In genomic region chr4:158796370-158797140, GRCh38 we compare ENCODE assay signal across 16 cellular contexts. TPM values are rescaled to one million over a fixed set of nuclear protein-coding genes. Genes with fewer than 3 reads are reported as not detected.
A peak's percentile ranks its signal among the peaks of the same experiment; 100 is the strongest.
DNase-seq lines count a peak whose midpoint lies in the region; ATAC-seq, FAIRE-seq and TF ChIP-seq lines count a peak whose summit lies in the region.
"Had no signal": no experiment of that assay in that cellular context is flagged by ENCODE, and none has a peak within 500 bp of the region (broad histone marks: within the 10 kb centered on the region; RNA-seq: fewer than 3 reads in every experiment).

No MANE protein-coding gene starts in this region.

- H3K4me1 ChIP-seq in GM23248 (ENCODE audit: insufficient read depth): peaks cover 17% of the 10 kb centered on the region
- H3K4me1 ChIP-seq in K562 (replicated peaks in 1 of 2; ENCODE audit: control insufficient read depth in 2 of 2, insufficient read depth in 2 of 2, low read length in 2 of 2): peaks cover 3 to 12% of the 10 kb centered on the region in 2 experiments; a peak in 3 of 5 replicates
- H3K4me1 ChIP-seq in right lobe of liver: peaks cover 2 to 70% (median 28%) of the 10 kb centered on the region in 4 donors
- H3K4me1 ChIP-seq: neural progenitor cell had no signal

- H2AFZ ChIP-seq in GM23248 (no peak overlapping the region), K562 (ENCODE audit: low read depth, low read length) (no peak overlapping the region)
- H2AFZ ChIP-seq: neural progenitor cell had no signal

- CTCF ChIA-PET in K562 (lab: Yijun Ruan, JAX; ENCODE audit: low intra/inter-chr PET ratio): no interaction called here

- no peaks in the 10 kb centered on the region for H3K36me3 ChIP-seq in GM23248 (ENCODE audit: low read depth)
- no peaks in the 10 kb centered on the region for H3K36me3 ChIP-seq in K562 (ENCODE audit: control insufficient read depth, insufficient read depth, low read length)
- H3K36me3 ChIP-seq in right lobe of liver: no peaks in the 10 kb centered on the region
- H3K36me3 ChIP-seq: neural progenitor cell, spleen had no signal

- no peak for TF ChIP-seq RAD21 in K562 (CRISPR knock-in tag; conservative IDR thresholded peaks at IDR 0.05 in 1 of 2, IDR thresholded peaks at IDR 0.05 in 1 of 2)

- H4K20me1 ChIP-seq in GM23248 (ENCODE audit: insufficient read depth) (no peaks in the 10 kb centered on the region), K562 (replicated peaks; ENCODE audit: control insufficient read depth, insufficient read depth, low read length) (no peaks in the 10 kb centered on the region; the same call in 1 of the 2 replicates)

- H3K4me2 ChIP-seq in GM23248 (ENCODE audit: unreplicated experiment) (peak overlapping the region; percentile 67), K562 (ENCODE audit: insufficient read depth, low read length) (no peak overlapping the region)
- H3K4me2 ChIP-seq: neural progenitor cell had no signal

- peak overlapping the region; percentile 75 for H3K27ac ChIP-seq in GM23248
- no peak overlapping the region for H3K27ac ChIP-seq in K562 (ENCODE audit: extremely low read depth, low read depth, low read length)
- H3K27ac ChIP-seq in right lobe of liver: peak overlapping the region; percentile 70 to 75 (median 72)
- H3K27ac ChIP-seq: neural progenitor cell had no signal

- no peaks in the 10 kb centered on the region for H3K9me1 ChIP-seq in K562 (ENCODE audit: control insufficient read depth, insufficient read depth, low read length)

- FAIRE-seq in K562 (lab: Jason Lieb, UNC): no peak

- H3K79me2 ChIP-seq in GM23248 (ENCODE audit: insufficient read depth): peaks cover 91% of the 10 kb centered on the region
- H3K79me2 ChIP-seq in K562 (ENCODE audit: control insufficient read depth, insufficient read depth, low read length): peaks cover 6% of the 10 kb centered on the region; the same call in 1 of the 3 replicates

- H3K4me3 ChIP-seq in GM23248: peak overlapping the region; percentile 17; the same call in 1 of the 2 replicates
- H3K4me3 ChIP-seq in K562: no peak overlapping the region
- H3K4me3 ChIP-seq in right lobe of liver: no peak overlapping the region
- H3K4me3 ChIP-seq: lung, neural progenitor cell, spleen had no signal

- POLR2A ChIA-PET in K562 (lab: Yijun Ruan, JAX): interaction anchor here (1.0 kb wide), 1 partner anchor 9 kb away, joined by 3 read pairs; no protein-coding TSS in a partner anchor

- TF ChIP-seq CTCF in K562 (IDR thresholded peaks at IDR 0.05 in 2 of 3, conservative IDR thresholded peaks at IDR 0.05 in 1 of 3; ENCODE audit: insufficient read depth in 2 of 3, low read depth in 1 of 3, low read length in 3 of 3) (no peak), right lobe of liver (IDR thresholded peaks at IDR 0.05) (no peak)

- intact Hi-C loops in K562 (cut with micrococcal nuclease): no loop called here
- intact Hi-C loops in right lobe of liver (cut with DNase I): no loop called here

- TF ChIP-seq POLR2A in K562 (conservative IDR thresholded peaks at IDR 0.05) (no peak), right lobe of liver (IDR thresholded peaks at IDR 0.05) (no peak)

- BruUV-seq in K562 (replicated peaks; lab: Mats Ljungman, UMichigan): no TSS peak

- 36 to 38% methylated on average over 7 of the region's 7 CpGs for WGBS in GM23248 (ENCODE audit: low coverage in 1 of 2, low lambda C conversion rate in 2 of 2, missing lambda C conversion rate in 2 of 2), 2 experiments
- WGBS in K562 (ENCODE audit: insufficient coverage, low coverage, missing lambda C conversion rate): 64% methylated on average over 7 of the region's 7 CpGs
- 31% methylated on average over 7 of the region's 7 CpGs for WGBS in right lobe of liver (ENCODE audit: insufficient coverage, low coverage, low lambda C conversion rate, missing lambda C conversion rate)

- no peaks in the 10 kb centered on the region for H3K9me2 ChIP-seq in GM23248 (ENCODE audit: insufficient read depth)

- in situ Hi-C loops in GM23248 (cut with MboI) (no loop called here), K562 (cut with MboI) (no loop called here), KBM-7 (cut with MboI; ENCODE audit: low pct_unique_long_range_greater_than_20kb, low sequenced_read_pairs) (no loop called here)

- peak overlapping the region; percentile 44 for H3K9ac ChIP-seq in GM23248
- no peak overlapping the region for H3K9ac ChIP-seq in K562 (ENCODE audit: insufficient read depth in 1 of 2, low read depth in 2 of 2, low read length in 2 of 2)
- H3K9ac ChIP-seq: neural progenitor cell had no signal

- peaks cover 9% of the 10 kb centered on the region for H3F3A ChIP-seq in GM23248 (ENCODE audit: insufficient read depth)

- no peaks in the 10 kb centered on the region for H3K27me3 ChIP-seq in GM23248 (replicated peaks; ENCODE audit: insufficient read depth)
- H3K27me3 ChIP-seq in K562 (ENCODE audit: control insufficient read depth in 2 of 2, insufficient read depth in 2 of 2, low read length in 2 of 2): no peaks in the 10 kb centered on the region
- no peaks in the 10 kb centered on the region for H3K27me3 ChIP-seq in right lobe of liver
- H3K27me3 ChIP-seq: neural progenitor cell had no signal

- H3K9me3 ChIP-seq in GM23248 (ENCODE audit: low read depth) (no peaks in the 10 kb centered on the region), K562 (replicated peaks; ENCODE audit: control insufficient read depth, insufficient read depth, low read depth, low read length) (no peaks in the 10 kb centered on the region), right lobe of liver (no peaks in the 10 kb centered on the region)
- H3K9me3 ChIP-seq: spleen had no signal

- DNase-seq in 8988T (peak; percentile 21), GM23248 (peak; percentile 85), K562 (ENCODE audit: extremely low read depth in 1 of 4, low spot score in 3 of 4) (no peak), right lobe of liver (peak in 1 of 3 donors; percentile 52), superior temporal gyrus (ENCODE audit: extremely low spot score) (no peak), KBM-7 (no peak)
- no peak for DNase-seq in stimulated activated CD4-positive, alpha-beta T cell treated with anti-CD3 and anti-CD28 coated beads, Interleukin-4, amount 100 ng/mL, for 1 hour
- DNase-seq: activated CD8-positive, alpha-beta memory T cell treated with anti-CD3 and anti-CD28 coated beads, Interleukin-2, amount 50 U/mL, for 48 hours; activated naive CD4-positive, alpha-beta T cell treated with anti-CD3 and anti-CD28 coated beads, Interleukin-2, amount 50 U/mL, for 16 hours; cerebellar nuclear complex; hippocampal formation; NCI-H1092 treated with DMSO at 0.1 percent for 48 hours; spleen had no signal

- ATAC-seq in K562 (no peak), right lobe of liver (peak; percentile 55 to 82 (median 66)), HG03095 (IDR thresholded peaks at IDR 0.05; ENCODE audit: unreplicated experiment) (no peak)

- no peak for TF ChIP-seq EP300 in K562 (IDR thresholded peaks at IDR 0.05; ENCODE audit: low read length)

TF ChIP-seq in K562, 482 proteins besides CTCF, POLR2A, EP300 and RAD21:
- no peak for TF ChIP-seq ZNF408 (CRISPR knock-in tag; IDR thresholded peaks at IDR 0.05; ENCODE audit: low read depth)
- TF ChIP-seq NR2C2 (CRISPR knock-in tag; IDR thresholded peaks at IDR 0.05): no peak
- TF ChIP-seq NR2C2 (tag; IDR thresholded peaks at IDR 0.05): no peak
- TF ChIP-seq HDAC8 (tag; IDR thresholded peaks at IDR 0.05): no peak
- TF ChIP-seq FOSL1 (tag; conservative IDR thresholded peaks at IDR 0.05): 0 out of 2 replicates have a peak, but pooled peaks have one; percentile 15

RNA-seq across cellular contexts. Expression of gene FNIP2, which starts 27.7 kb away (rescaled TPM):
- total RNA-seq in GM23248 (2014; rRNA removed; shearing (Covaris generic)): 14.4 and 22.4 TPM in 2 replicates
- polyA plus RNA-seq in GM23248 (2016; fragmentation: Nextera tagmentation; extraction: Ambion mirVana) (1.8 TPM in 2 replicates), K562 (2011; rRNA removed) (5.5 and 8.3 TPM in 2 replicates), K562 (2014; fragmentation: Illumina TruSeq; extraction: Trizol) (7.9 and 8.7 TPM in 2 replicates), K562 (2014; fragmentation: Nextera tagmentation; extraction: Ambion mirVana) (1 to 10 TPM; 1.7 to 2.8 TPM), K562 (2014; rRNA removed) (4.9 and 6.3 TPM in 2 replicates)
- 19.6 and 35.6 TPM in 2 replicates for total RNA-seq in K562 (2011; cell fraction: chromatin; rRNA removed; ENCODE audit: low replicate concordance)
- 6.0 and 7.4 TPM in 2 replicates for total RNA-seq in K562 (2011; cell fraction: nucleolus; rRNA removed)
- total RNA-seq in K562 (2011; cell fraction: nucleoplasm; rRNA removed): 18.3 and 23.7 TPM in 2 replicates
- total RNA-seq in K562 (2014; rRNA removed) (6.3 and 7.3 TPM in 2 replicates), K562 (2014; rRNA removed; fragmentation: Illumina TruSeq; extraction: Trizol) (11.7 and 12.4 TPM in 2 replicates), K562 (2015; rRNA removed; fragmentation: Illumina TruSeq; extraction: Trizol) (14.5 and 15.5 TPM in 2 replicates), K562 (2021) (9.7 and 11.6 TPM in 2 replicates), right lobe of liver (10 to 100 TPM; 34.2 to 67.4 (median 37.8) TPM)
- 2.4 and 3.9 TPM in 2 replicates for polyA plus RNA-seq in K562 (2011; cell fraction: cytosol; rRNA removed)
- 4.0 and 5.3 TPM in 2 replicates for polyA plus RNA-seq in K562 (2011; cell fraction: nucleus; rRNA removed)
- polyA plus RNA-seq in K562 (2012): 6.9 and 9.7 TPM in 2 replicates
- 19.4 and 22.2 TPM in 2 replicates for polyA minus RNA-seq in K562 (2011; rRNA and poly(A)+ RNA removed)
- 6.7 and 9.5 TPM in 2 replicates for polyA minus RNA-seq in K562 (2011; cell fraction: cytosol; rRNA and poly(A)+ RNA removed)
- 7.5 and 9.8 TPM in 2 replicates for polyA minus RNA-seq in K562 (2011; cell fraction: nucleus; rRNA and poly(A)+ RNA removed)

Comparison
In these comparisons a context has a peak if more than half of its experiments do, and no peak if none do; other contexts are left out.
1. DNase-seq: peak in 8988T (single experiment) and GM23248 (single experiment); none in K562 (0 of 4), stimulated activated CD4-positive, alpha-beta T cell treated with anti-CD3 and anti-CD28 coated beads, Interleukin-4, amount 100 ng/mL, for 1 hour (single experiment), superior temporal gyrus (single experiment) and KBM-7 (single experiment).
2. ATAC-seq: peak in right lobe of liver (4 of 4); none in K562 (single experiment) and HG03095 (single experiment).